16 cellular contexts compared by ENCODE assay signal in genomic region chr6:119124079-119124824, GRCh38.
"Had no signal": no experiment of that assay in that cellular context is flagged by ENCODE, and none has a peak within 500 bp of the region (broad histone marks: within the 10 kb centered on the region; RNA-seq: fewer than 3 reads in every experiment).

No MANE protein-coding gene starts in this region.

- H3K27me3 ChIP-seq: cardiac muscle cell, thyroid gland had no signal

- H3K4me3 ChIP-seq: cardiac muscle cell, thyroid gland had no signal

- ATAC-seq: activated CD8-positive, alpha-beta memory T cell treated with anti-CD3 and anti-CD28 coated beads, Interleukin-2, amount 10 ng/mL, durations not matched to agents 7 days and 5 days; effector memory CD8-positive, alpha-beta T cell; left lobe of liver had no signal

- H3K4me1 ChIP-seq: thyroid gland had no signal

- DNase-seq: activated B cell treated with CpG ODN at 0.5 μM for 24 hours; activated CD4-positive, alpha-beta memory T cell treated with anti-CD3 and anti-CD28 coated beads, Interleukin-2, amount 10 ng/mL, durations not matched to agents 7 days and 5 days; activated CD4-positive, alpha-beta T cell treated with anti-CD3 and anti-CD28 coated beads for 48 hours; activated CD8-positive, alpha-beta memory T cell treated with anti-CD3 and anti-CD28 coated beads, Interleukin-2, amount 10 ng/mL, durations not matched to agents 7 days and 5 days; dermis blood vessel endothelial cell; effector memory CD8-positive, alpha-beta T cell; islet precursor cell; mammary epithelial cell; nephron progenitor cell; nucleus accumbens; stimulated activated CD4-positive, alpha-beta T cell treated with anti-CD3 and anti-CD28 coated beads, Interleukin-2, amount 100 ng/mL, for 24 hours; stimulated activated naive CD4-positive, alpha-beta T cell treated with Interleukin-2 at 50 U/mL for 16 hours; T-helper 2 cell; thyroid gland had no signal

- H3K27ac ChIP-seq: cardiac muscle cell, thyroid gland had no signal

- H3K9me3 ChIP-seq: thyroid gland had no signal

- H3K36me3 ChIP-seq: cardiac muscle cell, thyroid gland had no signal
